In genomic region chr13:73230714-73231113, GRCh38 we compare ENCODE assay signal across 19 cellular contexts.
DNase-seq lines count a peak whose midpoint lies in the region; ATAC-seq and TF ChIP-seq lines count a peak whose summit lies in the region.
"Had no signal": no experiment of that assay in that cellular context is flagged by ENCODE, and none has a peak within 500 bp of the region (broad histone marks: within the 10 kb centered on the region; RNA-seq: fewer than 3 reads in every experiment).

No MANE protein-coding gene starts in this region.

- H3K4me1 Mint-ChIP-seq in activated CD4-positive, alpha-beta memory T cell treated with anti-CD3 and anti-CD28 coated beads for 36 hours (ENCODE audit: low read depth): peaks cover 25% of the 10 kb centered on the region
- H3K4me1 Mint-ChIP-seq in activated CD4-positive, alpha-beta memory T cell treated with anti-CD3 and anti-CD28 coated beads, Interleukin-2, amount 10 ng/mL, durations not matched to agents 7 days and 5 days: peaks cover 19% of the 10 kb centered on the region
- peaks cover 28% of the 10 kb centered on the region for H3K4me1 Mint-ChIP-seq in activated naive CD8-positive, alpha-beta T cell treated with anti-CD3 and anti-CD28 coated beads for 36 hours
- peaks cover 48 to 52% of the 10 kb centered on the region in 2 donors for H3K4me1 Mint-ChIP-seq in natural killer cell
- H3K4me1 Mint-ChIP-seq: activated B cell treated with CpG ODN at 0.5 μM for 24 hours, IgD-negative memory B cell had no signal

- POLR2A ChIA-PET in activated CD4-positive, alpha-beta memory T cell treated with anti-CD3 and anti-CD28 coated beads for 36 hours (lab: Charles Lee): no interaction called here
- POLR2A ChIA-PET in activated CD4-positive, alpha-beta memory T cell treated with anti-CD3 and anti-CD28 coated beads, Interleukin-2, amount 10 ng/mL, durations not matched to agents 7 days and 5 days (lab: Charles Lee): no interaction called here

- CTCF ChIA-PET in activated CD4-positive, alpha-beta memory T cell treated with anti-CD3 and anti-CD28 coated beads for 36 hours (lab: Charles Lee): no interaction called here
- CTCF ChIA-PET in activated CD4-positive, alpha-beta memory T cell treated with anti-CD3 and anti-CD28 coated beads, Interleukin-2, amount 10 ng/mL, durations not matched to agents 7 days and 5 days (lab: Charles Lee): no interaction called here

- DNase-seq in activated CD4-positive, alpha-beta memory T cell treated with anti-CD3 and anti-CD28 coated beads for 36 hours: peak; percentile 43
- no peak for DNase-seq in activated CD4-positive, alpha-beta memory T cell treated with anti-CD3 and anti-CD28 coated beads, Interleukin-2, amount 10 ng/mL, durations not matched to agents 7 days and 5 days
- DNase-seq in MV-4-11 (lab: John Stamatoyannopoulos, UW) (peak; percentile 87), natural killer cell (no peak), D341Med (ENCODE audit: low spot score) (no peak), AG08396 (ENCODE audit: low spot score) (no peak), posterior vena cava (ENCODE audit: low spot score) (no peak)
- DNase-seq in activated naive CD8-positive, alpha-beta T cell treated with anti-CD3 and anti-CD28 coated beads for 36 hours: peak; percentile 15
- DNase-seq: activated B cell treated with CpG ODN at 0.5 μM for 24 hours; activated T-cell treated with anti-CD3 and anti-CD28 coated beads, Interleukin-2, amount 50 U/mL, for 4 hours; body of pancreas; effector memory CD4-positive, alpha-beta T cell; gastrocnemius medialis; mesenchymal stem cell; NCI-H187 treated with DMSO at 0.1 percent for 48 hours; NCI-H774; occipital lobe; substantia nigra had no signal

- H3K4me3 Mint-ChIP-seq in activated CD4-positive, alpha-beta memory T cell treated with anti-CD3 and anti-CD28 coated beads for 36 hours: no peak overlapping the region
- no peak overlapping the region for H3K4me3 Mint-ChIP-seq in activated CD4-positive, alpha-beta memory T cell treated with anti-CD3 and anti-CD28 coated beads, Interleukin-2, amount 10 ng/mL, durations not matched to agents 7 days and 5 days
- no peak overlapping the region for H3K4me3 Mint-ChIP-seq in activated naive CD8-positive, alpha-beta T cell treated with anti-CD3 and anti-CD28 coated beads for 36 hours
- peak overlapping the region; percentile 21 for H3K4me3 Mint-ChIP-seq in natural killer cell
- H3K4me3 Mint-ChIP-seq: activated B cell treated with CpG ODN at 0.5 μM for 24 hours; activated T-cell treated with anti-CD3 and anti-CD28 coated beads, Interleukin-2, amount 50 U/mL, for 4 hours; IgD-negative memory B cell had no signal

- no peaks in the 10 kb centered on the region for H3K9me3 Mint-ChIP-seq in activated CD4-positive, alpha-beta memory T cell treated with anti-CD3 and anti-CD28 coated beads for 36 hours
- no peaks in the 10 kb centered on the region for H3K9me3 Mint-ChIP-seq in activated CD4-positive, alpha-beta memory T cell treated with anti-CD3 and anti-CD28 coated beads, Interleukin-2, amount 10 ng/mL, durations not matched to agents 7 days and 5 days
- H3K9me3 Mint-ChIP-seq in activated naive CD8-positive, alpha-beta T cell treated with anti-CD3 and anti-CD28 coated beads for 36 hours: no peaks in the 10 kb centered on the region
- no peaks in the 10 kb centered on the region for H3K9me3 Mint-ChIP-seq in natural killer cell
- H3K9me3 Mint-ChIP-seq: activated B cell treated with CpG ODN at 0.5 μM for 24 hours; activated T-cell treated with anti-CD3 and anti-CD28 coated beads, Interleukin-2, amount 50 U/mL, for 4 hours had no signal

- peak; percentile 67 to 79 (median 73) for ATAC-seq in natural killer cell
- ATAC-seq: body of pancreas, gastrocnemius medialis had no signal

- intact Hi-C loops in activated CD4-positive, alpha-beta memory T cell treated with anti-CD3 and anti-CD28 coated beads for 36 hours (cut with micrococcal nuclease): loop anchor here (2.0 kb wide), 1 partner anchor 74 kb away; no protein-coding TSS in a partner anchor
- intact Hi-C loops in natural killer cell (cut with micrococcal nuclease): no loop called here
- intact Hi-C loops in posterior vena cava (cut with DNase I): no loop called here

- no peaks in the 10 kb centered on the region for H3K36me3 Mint-ChIP-seq in activated CD4-positive, alpha-beta memory T cell treated with anti-CD3 and anti-CD28 coated beads for 36 hours
- no peaks in the 10 kb centered on the region for H3K36me3 Mint-ChIP-seq in activated CD4-positive, alpha-beta memory T cell treated with anti-CD3 and anti-CD28 coated beads, Interleukin-2, amount 10 ng/mL, durations not matched to agents 7 days and 5 days (ENCODE audit: low read depth)
- H3K36me3 Mint-ChIP-seq in activated naive CD8-positive, alpha-beta T cell treated with anti-CD3 and anti-CD28 coated beads for 36 hours: no peaks in the 10 kb centered on the region
- no peaks in the 10 kb centered on the region for H3K36me3 Mint-ChIP-seq in natural killer cell
- H3K36me3 Mint-ChIP-seq: IgD-negative memory B cell had no signal

- H3K27me3 Mint-ChIP-seq in activated CD4-positive, alpha-beta memory T cell treated with anti-CD3 and anti-CD28 coated beads for 36 hours: peaks cover 6% of the 10 kb centered on the region
- peaks cover 16% of the 10 kb centered on the region for H3K27me3 Mint-ChIP-seq in activated CD4-positive, alpha-beta memory T cell treated with anti-CD3 and anti-CD28 coated beads, Interleukin-2, amount 10 ng/mL, durations not matched to agents 7 days and 5 days
- H3K27me3 Mint-ChIP-seq in activated naive CD8-positive, alpha-beta T cell treated with anti-CD3 and anti-CD28 coated beads for 36 hours: no peaks in the 10 kb centered on the region
- H3K27me3 Mint-ChIP-seq in natural killer cell (ENCODE audit: low read depth in 2 of 2): peaks cover 0 to 8% of the 10 kb centered on the region in 2 donors
- H3K27me3 Mint-ChIP-seq: activated B cell treated with CpG ODN at 0.5 μM for 24 hours had no signal

- no peak for TF ChIP-seq CTCF in natural killer cell (IDR thresholded peaks at IDR 0.05)

- no peak overlapping the region for H3K27ac Mint-ChIP-seq in activated CD4-positive, alpha-beta memory T cell treated with anti-CD3 and anti-CD28 coated beads for 36 hours
- H3K27ac Mint-ChIP-seq in activated CD4-positive, alpha-beta memory T cell treated with anti-CD3 and anti-CD28 coated beads, Interleukin-2, amount 10 ng/mL, durations not matched to agents 7 days and 5 days: no peak overlapping the region
- peak overlapping the region; percentile 30 for H3K27ac Mint-ChIP-seq in activated naive CD8-positive, alpha-beta T cell treated with anti-CD3 and anti-CD28 coated beads for 36 hours
- H3K27ac Mint-ChIP-seq in natural killer cell: peak overlapping the region in 1 of 2 donors; percentile 50
- H3K27ac Mint-ChIP-seq: activated B cell treated with CpG ODN at 0.5 μM for 24 hours, IgD-negative memory B cell had no signal

Comparison
In these comparisons a context has a peak if more than half of its experiments do, and no peak if none do; other contexts are left out.
1. DNase-seq: peak in activated CD4-positive, alpha-beta memory T cell treated with anti-CD3 and anti-CD28 coated beads for 36 hours (single experiment), MV-4-11 (single experiment) and activated naive CD8-positive, alpha-beta T cell treated with anti-CD3 and anti-CD28 coated beads for 36 hours (single experiment); none in activated CD4-positive, alpha-beta memory T cell treated with anti-CD3 and anti-CD28 coated beads, Interleukin-2, amount 10 ng/mL, durations not matched to agents 7 days and 5 days (single experiment), natural killer cell (single experiment), D341Med (single experiment), AG08396 (single experiment) and posterior vena cava (single experiment).